21 cellular contexts compared by ENCODE assay signal in genomic region chr7:7921830-7922229, GRCh38. TPM values are rescaled to one million over a fixed set of nuclear protein-coding genes. Genes with fewer than 3 reads are reported as not detected.
DNase-seq lines count a peak whose midpoint lies in the region; ATAC-seq, FAIRE-seq and TF ChIP-seq lines count a peak whose summit lies in the region.
"Had no signal": no experiment of that assay in that cellular context is flagged by ENCODE, and none has a peak within 500 bp of the region (broad histone marks: within the 10 kb centered on the region; RNA-seq: fewer than 3 reads in every experiment).

No MANE protein-coding gene starts in this region.

- peak; percentile 9 for FAIRE-seq in urothelium cell line (lab: Jason Lieb, UNC)
- FAIRE-seq: endothelial cell of umbilical vein, H1 had no signal

- no peaks in the 10 kb centered on the region for H3K4me1 ChIP-seq in gastrocnemius medialis

- DNase-seq in NCI-H82 (lab: John Stamatoyannopoulos, UW) (peak; percentile 19), NCI-H82 treated with DMSO at 0.1 percent for 48 hours (lab: John Stamatoyannopoulos, UW; ENCODE audit: unreplicated experiment) (no peak), NCI-H2029 treated with DMSO at 0.1 percent for 48 hours (lab: John Stamatoyannopoulos, UW) (peak; percentile 26), left lobe of liver (ENCODE audit: low spot score) (peak; percentile 51), urothelium cell line (ENCODE audit: low spot score) (no peak), head of caudate nucleus (no peak), gastrocnemius medialis (no peak)
- DNase-seq: activated CD8-positive, alpha-beta T cell treated with anti-CD3 and anti-CD28 coated beads, Interleukin-2, amount 10 ng/mL, durations not matched to agents 7 days and 5 days; activated naive CD4-positive, alpha-beta T cell treated with anti-CD3 and anti-CD28 coated beads, Interleukin-2, amount 50 U/mL, for 16 hours; activated T-cell treated with anti-CD3 and anti-CD28 coated beads, Interleukin-2, amount 50 U/mL, for 4 hours; EL; hypothalamus; kidney; SHP77; stimulated activated CD4-positive, alpha-beta T cell treated with anti-CD3 and anti-CD28 coated beads, Interleukin-12 subunit alpha, Interleukin-12 subunit beta, amount 100 ng/mL, for 4 hours; WERI-Rb-1 had no signal

- H3K27ac ChIP-seq in gastrocnemius medialis = no peak overlapping the region
- H3K27ac ChIP-seq: neural progenitor cell, thoracic aorta, WERI-Rb-1 had no signal

- no peaks in the 10 kb centered on the region for H3K36me3 ChIP-seq in gastrocnemius medialis
- H3K36me3 ChIP-seq: neural progenitor cell, thoracic aorta, WERI-Rb-1 had no signal

- in situ Hi-C loops in gastrocnemius medialis (cut with MboI; ENCODE audit: low sequenced_read_pairs in 4 of 4) = no loop called here

- peak; percentile 87 for ATAC-seq in left lobe of liver
- no peak for ATAC-seq in gastrocnemius medialis
- ATAC-seq in HG03469 (IDR thresholded peaks at IDR 0.05; ENCODE audit: unreplicated experiment) = no peak
- ATAC-seq: activated CD8-positive, alpha-beta T cell treated with anti-CD3 and anti-CD28 coated beads, Interleukin-2, amount 10 ng/mL, durations not matched to agents 7 days and 5 days; activated T-cell treated with anti-CD3 and anti-CD28 coated beads, Interleukin-2, amount 50 U/mL, for 4 hours had no signal

- H3K9me3 ChIP-seq in gastrocnemius medialis = no peaks in the 10 kb centered on the region
- H3K9me3 ChIP-seq: thoracic aorta had no signal

- H3K27me3 ChIP-seq in gastrocnemius medialis = no peaks in the 10 kb centered on the region
- H3K27me3 ChIP-seq: neural progenitor cell had no signal

- intact Hi-C loops in head of caudate nucleus (cut with DNase I) (no loop called here), gastrocnemius medialis (cut with DNase I; ENCODE audit: low total_unique reads) (no loop called here)

- TF ChIP-seq POLR2A in gastrocnemius medialis (IDR thresholded peaks at IDR 0.05) = no peak

- TF ChIP-seq CTCF in gastrocnemius medialis (IDR thresholded peaks at IDR 0.05 in 4 of 5, conservative IDR thresholded peaks at IDR 0.05 in 1 of 5) = no peak

- no peak overlapping the region for H3K4me3 ChIP-seq in gastrocnemius medialis
- H3K4me3 ChIP-seq: neural progenitor cell, thoracic aorta had no signal

RNA-seq across cellular contexts. Expression of gene GLCCI1, which starts 46.8 kb away (rescaled TPM):
- 4.4 TPM for total RNA-seq in left lobe of liver
- 1 to 10 TPM; 1.2 to 6.1 (median 2.6) TPM for total RNA-seq in gastrocnemius medialis

Comparison
In these comparisons a context has a peak if more than half of its experiments do, and no peak if none do; other contexts are left out.
1. DNase-seq: peak in NCI-H82 (single experiment), NCI-H2029 treated with DMSO at 0.1 percent for 48 hours (single experiment) and left lobe of liver (single experiment); none in NCI-H82 treated with DMSO at 0.1 percent for 48 hours (single experiment), urothelium cell line (single experiment), head of caudate nucleus (0 of 42) and gastrocnemius medialis (0 of 2).